Comparison of ENCODE assay signal across 1 cellular context in the genomic region with DNA sequence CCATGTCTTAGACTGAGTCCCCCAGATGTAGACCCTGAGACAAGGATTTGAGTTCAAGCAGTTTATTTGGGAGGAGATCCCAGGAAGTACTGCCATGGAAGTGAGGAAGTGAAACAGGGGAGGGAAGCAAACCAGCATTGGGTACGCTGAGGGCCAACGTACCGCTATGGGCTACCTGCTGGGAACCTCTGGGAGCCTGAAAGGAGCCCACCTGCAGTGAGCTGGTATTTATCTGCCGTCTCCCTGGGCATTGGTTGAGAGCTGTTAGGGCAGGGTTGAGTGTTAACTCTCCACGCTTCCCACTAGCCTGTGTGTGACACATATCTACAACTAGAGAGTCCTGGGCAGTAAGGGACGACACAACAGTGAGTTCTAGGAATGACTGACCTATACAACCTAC.
TF ChIP-seq lines count a peak whose summit lies in the region.

No MANE protein-coding gene starts in this region.

TF ChIP-seq in GM23338, 12 proteins besides CTCF, POLR2A, EP300 and RAD21 (continued from another document):
- TF ChIP-seq, protein P1, sequence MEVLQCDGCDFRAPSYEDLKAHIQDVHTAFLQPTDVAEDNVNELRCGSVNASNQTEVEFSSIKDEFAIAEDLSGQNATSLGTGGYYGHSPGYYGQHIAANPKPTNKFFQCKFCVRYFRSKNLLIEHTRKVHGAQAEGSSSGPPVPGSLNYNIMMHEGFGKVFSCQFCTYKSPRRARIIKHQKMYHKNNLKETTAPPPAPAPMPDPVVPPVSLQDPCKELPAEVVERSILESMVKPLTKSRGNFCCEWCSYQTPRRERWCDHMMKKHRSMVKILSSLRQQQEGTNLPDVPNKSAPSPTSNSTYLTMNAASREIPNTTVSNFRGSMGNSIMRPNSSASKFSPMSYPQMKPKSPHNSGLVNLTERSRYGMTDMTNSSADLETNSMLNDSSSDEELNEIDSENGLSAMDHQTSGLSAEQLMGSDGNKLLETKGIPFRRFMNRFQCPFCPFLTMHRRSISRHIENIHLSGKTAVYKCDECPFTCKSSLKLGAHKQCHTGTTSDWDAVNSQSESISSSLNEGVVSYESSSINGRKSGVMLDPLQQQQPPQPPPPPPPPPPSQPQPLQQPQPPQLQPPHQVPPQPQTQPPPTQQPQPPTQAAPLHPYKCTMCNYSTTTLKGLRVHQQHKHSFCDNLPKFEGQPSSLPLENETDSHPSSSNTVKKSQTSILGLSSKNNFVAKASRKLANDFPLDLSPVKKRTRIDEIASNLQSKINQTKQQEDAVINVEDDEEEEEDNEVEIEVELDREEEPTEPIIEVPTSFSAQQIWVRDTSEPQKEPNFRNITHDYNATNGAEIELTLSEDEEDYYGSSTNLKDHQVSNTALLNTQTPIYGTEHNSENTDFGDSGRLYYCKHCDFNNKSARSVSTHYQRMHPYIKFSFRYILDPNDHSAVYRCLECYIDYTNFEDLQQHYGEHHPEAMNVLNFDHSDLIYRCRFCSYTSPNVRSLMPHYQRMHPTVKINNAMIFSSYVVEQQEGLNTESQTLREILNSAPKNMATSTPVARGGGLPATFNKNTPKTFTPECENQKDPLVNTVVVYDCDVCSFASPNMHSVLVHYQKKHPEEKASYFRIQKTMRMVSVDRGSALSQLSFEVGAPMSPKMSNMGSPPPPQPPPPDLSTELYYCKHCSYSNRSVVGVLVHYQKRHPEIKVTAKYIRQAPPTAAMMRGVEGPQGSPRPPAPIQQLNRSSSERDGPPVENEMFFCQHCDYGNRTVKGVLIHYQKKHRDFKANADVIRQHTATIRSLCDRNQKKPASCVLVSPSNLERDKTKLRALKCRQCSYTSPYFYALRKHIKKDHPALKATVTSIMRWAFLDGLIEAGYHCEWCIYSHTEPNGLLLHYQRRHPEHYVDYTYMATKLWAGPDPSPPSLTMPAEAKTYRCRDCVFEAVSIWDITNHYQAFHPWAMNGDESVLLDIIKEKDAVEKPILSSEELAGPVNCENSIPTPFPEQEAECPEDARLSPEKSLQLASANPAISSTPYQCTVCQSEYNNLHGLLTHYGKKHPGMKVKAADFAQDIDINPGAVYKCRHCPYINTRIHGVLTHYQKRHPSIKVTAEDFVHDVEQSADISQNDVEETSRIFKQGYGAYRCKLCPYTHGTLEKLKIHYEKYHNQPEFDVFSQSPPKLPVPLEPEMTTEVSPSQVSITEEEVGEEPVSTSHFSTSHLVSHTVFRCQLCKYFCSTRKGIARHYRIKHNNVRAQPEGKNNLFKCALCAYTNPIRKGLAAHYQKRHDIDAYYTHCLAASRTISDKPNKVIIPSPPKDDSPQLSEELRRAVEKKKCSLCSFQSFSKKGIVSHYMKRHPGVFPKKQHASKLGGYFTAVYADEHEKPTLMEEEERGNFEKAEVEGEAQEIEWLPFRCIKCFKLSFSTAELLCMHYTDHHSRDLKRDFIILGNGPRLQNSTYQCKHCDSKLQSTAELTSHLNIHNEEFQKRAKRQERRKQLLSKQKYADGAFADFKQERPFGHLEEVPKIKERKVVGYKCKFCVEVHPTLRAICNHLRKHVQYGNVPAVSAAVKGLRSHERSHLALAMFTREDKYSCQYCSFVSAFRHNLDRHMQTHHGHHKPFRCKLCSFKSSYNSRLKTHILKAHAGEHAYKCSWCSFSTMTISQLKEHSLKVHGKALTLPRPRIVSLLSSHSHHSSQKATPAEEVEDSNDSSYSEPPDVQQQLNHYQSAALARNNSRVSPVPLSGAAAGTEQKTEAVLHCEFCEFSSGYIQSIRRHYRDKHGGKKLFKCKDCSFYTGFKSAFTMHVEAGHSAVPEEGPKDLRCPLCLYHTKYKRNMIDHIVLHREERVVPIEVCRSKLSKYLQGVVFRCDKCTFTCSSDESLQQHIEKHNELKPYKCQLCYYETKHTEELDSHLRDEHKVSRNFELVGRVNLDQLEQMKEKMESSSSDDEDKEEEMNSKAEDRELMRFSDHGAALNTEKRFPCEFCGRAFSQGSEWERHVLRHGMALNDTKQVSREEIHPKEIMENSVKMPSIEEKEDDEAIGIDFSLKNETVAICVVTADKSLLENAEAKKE (CRISPR knock-in tag; IDR thresholded peaks at IDR 0.05): no peak
- TF ChIP-seq POLR2AphosphoS5 (IDR thresholded peaks at IDR 0.05; ENCODE audit: low read depth): no peak
- no peak for TF ChIP-seq REST (IDR thresholded peaks at IDR 0.05; ENCODE audit: unreplicated experiment)
- no peak for TF ChIP-seq ZNF114 (CRISPR knock-in tag; IDR thresholded peaks at IDR 0.05)
- no peak for TF ChIP-seq EZH2 (IDR thresholded peaks at IDR 0.05; ENCODE audit: low read depth, unreplicated experiment)
- no peak for TF ChIP-seq JUNB (IDR thresholded peaks at IDR 0.05; ENCODE audit: unreplicated experiment)
- TF ChIP-seq ZNF331 (CRISPR knock-in tag; IDR thresholded peaks at IDR 0.05; ENCODE audit: low read depth): no peak
- no peak for TF ChIP-seq ETS1 (IDR thresholded peaks at IDR 0.05)
- no peak for TF ChIP-seq STAT1 (IDR thresholded peaks at IDR 0.05; ENCODE audit: unreplicated experiment)
- no peak for TF ChIP-seq EZH2phosphoT487 (IDR thresholded peaks at IDR 0.05; ENCODE audit: unreplicated experiment)
